ENCODE assay signal across 8 cellular contexts in the genomic region with DNA sequence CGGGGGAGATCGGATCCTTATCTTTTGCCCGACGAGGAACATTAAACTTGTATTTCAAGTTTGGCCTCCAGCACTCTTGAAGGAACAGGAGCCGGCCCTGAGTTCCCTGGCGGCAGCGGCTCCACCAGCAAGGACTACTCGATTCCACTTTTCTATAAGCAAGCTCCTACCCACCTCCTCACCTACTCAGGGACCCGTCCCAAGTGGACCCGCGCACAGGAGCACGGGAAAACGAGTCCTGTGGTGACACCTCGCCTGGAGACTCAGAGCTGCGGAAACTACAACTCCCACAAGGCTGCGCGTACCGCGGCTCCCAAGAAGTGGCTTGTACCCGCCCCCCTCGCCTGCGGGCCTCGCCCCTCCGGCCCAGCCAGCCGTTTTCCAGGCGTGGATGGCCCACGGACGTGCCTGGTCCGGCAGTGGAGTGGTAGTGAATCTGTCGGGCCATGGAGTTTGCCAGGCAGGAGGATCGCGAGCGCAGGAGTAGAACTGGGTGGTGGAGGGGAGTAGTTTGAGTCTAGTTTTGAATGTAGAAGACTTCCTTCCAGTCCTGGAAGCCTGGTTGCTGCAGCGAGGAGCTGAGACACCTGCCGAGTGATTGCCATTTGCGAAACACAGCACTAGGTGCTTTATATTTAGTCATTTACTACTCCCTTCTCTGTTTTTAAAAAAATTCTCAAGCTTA. TPM values are rescaled to one million over a fixed set of nuclear protein-coding genes. Genes with fewer than 3 reads are reported as not detected.
DNase-seq lines count a peak whose midpoint lies in the region; FAIRE-seq and TF ChIP-seq lines count a peak whose summit lies in the region.

Gene ACP6, minus strand, starts transcription at position 206 of the 685 bp plus-strand sequence. CDS start 476 bp downstream, outside the sequence.

- TF ChIP-seq POLR2A in H54 (IDR thresholded peaks at IDR 0.05; ENCODE audit: low read depth, low read length) = peak; percentile 36; the same call in 1 of the 2 replicates

- TF ChIP-seq CTCF in fibroblast of villous mesenchyme (IDR thresholded peaks at IDR 0.05; ENCODE audit: insufficient read depth, low read depth, low read length) (no peak), nephron progenitor cell (IDR thresholded peaks at IDR 0.05) (no peak)

- peak; percentile 86 for FAIRE-seq in H54 (lab: Jason Lieb, UNC)

- H3K27ac Mint-ChIP-seq in nephron progenitor cell = peak within 1 kb of the TSS; percentile 58
- peak within 1 kb of the TSS; percentile 76 for H3K27ac Mint-ChIP-seq in stimulated activated naive CD8-positive, alpha-beta T cell treated with anti-CD3 and anti-CD28 coated beads, Interleukin-15, Interleukin-2, amounts not matched to agents 100 ng/mL and 50 ng/mL, for 24 hours

- H3K36me3 Mint-ChIP-seq in nephron progenitor cell (ENCODE audit: low read depth) = peaks cover 13% of the 10 kb centered on the region
- no peaks in the 10 kb centered on the region for H3K36me3 Mint-ChIP-seq in stimulated activated naive CD8-positive, alpha-beta T cell treated with anti-CD3 and anti-CD28 coated beads, Interleukin-15, Interleukin-2, amounts not matched to agents 100 ng/mL and 50 ng/mL, for 24 hours (ENCODE audit: low read depth)

- H3K4me3 Mint-ChIP-seq in nephron progenitor cell = peak within 1 kb of the TSS; percentile 90
- H3K4me3 Mint-ChIP-seq in stimulated activated naive CD8-positive, alpha-beta T cell treated with anti-CD3 and anti-CD28 coated beads, Interleukin-15, Interleukin-2, amounts not matched to agents 100 ng/mL and 50 ng/mL, for 24 hours = peak within 1 kb of the TSS; percentile 90

- H3K4me1 Mint-ChIP-seq in nephron progenitor cell = peaks cover 49% of the 10 kb centered on the region
- H3K4me1 Mint-ChIP-seq in stimulated activated naive CD8-positive, alpha-beta T cell treated with anti-CD3 and anti-CD28 coated beads, Interleukin-15, Interleukin-2, amounts not matched to agents 100 ng/mL and 50 ng/mL, for 24 hours (ENCODE audit: low read depth) = peaks cover 20% of the 10 kb centered on the region

- peaks cover 2% of the 10 kb centered on the region for H3K27me3 Mint-ChIP-seq in nephron progenitor cell (ENCODE audit: low read depth, poor library complexity)
- H3K27me3 Mint-ChIP-seq in stimulated activated naive CD8-positive, alpha-beta T cell treated with anti-CD3 and anti-CD28 coated beads, Interleukin-15, Interleukin-2, amounts not matched to agents 100 ng/mL and 50 ng/mL, for 24 hours = peaks cover 13% of the 10 kb centered on the region

- H3K9me3 Mint-ChIP-seq in nephron progenitor cell = peaks cover 5% of the 10 kb centered on the region
- H3K9me3 Mint-ChIP-seq in stimulated activated naive CD8-positive, alpha-beta T cell treated with anti-CD3 and anti-CD28 coated beads, Interleukin-15, Interleukin-2, amounts not matched to agents 100 ng/mL and 50 ng/mL, for 24 hours = no peaks in the 10 kb centered on the region

- H3K4me3 ChIP-seq in fibroblast of villous mesenchyme (ENCODE audit: low read depth, low read length) = peak within 1 kb of the TSS; percentile 78

- DNase-seq in EL (peak; percentile 94), H54 (ENCODE audit: insufficient read length, low spot score) (peak; percentile 93), LoVo (ENCODE audit: low spot score) (peak; percentile 96), SIG-M5 (lab: John Stamatoyannopoulos, UW) (peak; percentile 81), activated gamma-delta T cell (lab: John Stamatoyannopoulos, UW) (peak; percentile 48), fibroblast of villous mesenchyme (ENCODE audit: low read depth) (peak; percentile 94), nephron progenitor cell (peak; percentile 90)

RNA-seq across cellular contexts. Expression of gene ACP6, which starts in this region (rescaled TPM):
- total RNA-seq in fibroblast of villous mesenchyme = 4.8 and 6.0 TPM in 2 replicates

Comparison
In these comparisons a context has a peak if more than half of its experiments do, and no peak if none do; other contexts are left out.
1. Peak in every context shown above with its lines: DNase-seq and H3K4me3 ChIP-seq.